Comparison of ENCODE assay signal across 35 cellular contexts in the genomic region with DNA sequence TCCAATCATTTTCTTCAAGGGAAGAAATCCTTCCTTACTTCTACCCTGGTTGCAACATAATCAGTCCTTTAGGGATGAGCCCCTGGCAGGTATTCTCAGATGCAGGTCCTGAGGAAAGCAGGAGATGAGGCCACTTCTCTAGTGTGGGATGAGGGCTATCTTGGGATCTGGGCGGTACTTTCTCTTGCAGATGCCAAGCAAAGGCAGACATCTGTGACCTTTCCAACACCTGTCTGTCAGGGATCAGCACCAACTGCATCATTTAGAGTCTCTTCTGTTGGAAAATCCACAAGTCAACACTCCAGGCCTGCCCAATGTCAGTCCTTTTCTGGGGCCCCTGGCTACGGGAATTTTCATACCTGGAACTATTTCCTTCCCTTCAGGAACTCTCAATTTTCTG.
"Had no signal": no experiment of that assay in that cellular context is flagged by ENCODE, and none has a peak within 500 bp of the region (broad histone marks: within the 10 kb centered on the region; RNA-seq: fewer than 3 reads in every experiment).

No MANE protein-coding gene starts in this region.

- H3K36me3 ChIP-seq: MG63 had no signal

- DNase-seq: Karpas-422, Kasumi-1, MG63, MM.1S, MV-4-11, NCI-H1048, NCI-H1092, NCI-H1092 treated with DMSO at 0.1 percent for 48 hours, NCI-H1105, NCI-H1105 treated with DMSO at 0.1 percent for 48 hours, NCI-H1417, NCI-H1417 treated with DMSO at 0.1 percent for 48 hours, NCI-H1436, NCI-H1436 treated with DMSO at 0.1 percent for 48 hours, NCI-H146, NCI-H1694, NCI-H1694 treated with DMSO at 0.1 percent for 48 hours, NCI-H187, NCI-H187 treated with DMSO at 0.1 percent for 48 hours, NCI-H1930, NCI-H2029, NCI-H2029 treated with DMSO at 0.1 percent for 48 hours, NCI-H2081, NCI-H2081 treated with DMSO at 0.1 percent for 48 hours, NCI-H2107, NCI-H2171, NCI-H2171 treated with DMSO at 0.1 percent for 48 hours, NCI-H2227 treated with DMSO at 0.1 percent for 48 hours, NCI-H226, NCI-H345, NCI-H446, NCI-H446 treated with DMSO at 0.1 percent for 48 hours, NCI-H510A, NCI-H510A treated with DMSO at 0.1 percent for 48 hours had no signal

- H3K9me3 ChIP-seq: MG63 had no signal

- H3K4me3 ChIP-seq: MG63 had no signal

- H3K27me3 ChIP-seq: MG63 had no signal

- H3K27ac ChIP-seq: KMS-11 had no signal
